ENCODE assay signal across 11 cellular contexts in genomic region chr5:50653946-50654345, GRCh38. TPM values are rescaled to one million over a fixed set of nuclear protein-coding genes. Genes with fewer than 3 reads are reported as not detected.
A peak's percentile ranks its signal among the peaks of the same experiment; 100 is the strongest.
DNase-seq lines count a peak whose midpoint lies in the region; ATAC-seq, FAIRE-seq and TF ChIP-seq lines count a peak whose summit lies in the region.
"Had no signal": no experiment of that assay in that cellular context is flagged by ENCODE, and none has a peak within 500 bp of the region (broad histone marks: within the 10 kb centered on the region; RNA-seq: fewer than 3 reads in every experiment).

No MANE protein-coding gene starts in this region.

- H3K4me3 ChIP-seq in right lobe of liver (no peak overlapping the region), HepG2 (replicated peaks in 1 of 3; ENCODE audit: insufficient read depth in 1 of 3, low read depth in 2 of 3, low read length in 3 of 3) (no peak overlapping the region)
- no peak overlapping the region for H3K4me3 ChIP-seq in CD8-positive, alpha-beta T cell (ENCODE audit: low read depth, low read length)

- H3K36me3 ChIP-seq in right lobe of liver (no peaks in the 10 kb centered on the region), HepG2 (replicated peaks in 1 of 2; ENCODE audit: control insufficient read depth in 1 of 2, insufficient read depth in 2 of 2, low read length in 2 of 2) (no peaks in the 10 kb centered on the region)
- no peaks in the 10 kb centered on the region for H3K36me3 ChIP-seq in CD8-positive, alpha-beta T cell (ENCODE audit: insufficient read depth, low read length)

- BruUV-seq in HepG2 (replicated peaks; lab: Mats Ljungman, UMichigan), result no TSS peak

- FAIRE-seq in HepG2 (lab: Jason Lieb, UNC), result no peak

- TF ChIP-seq CTCF in right lobe of liver (IDR thresholded peaks at IDR 0.05), result no peak
- TF ChIP-seq CTCF in HepG2 (CRISPR knock-in tag; IDR thresholded peaks at IDR 0.05), result no peak
- no peak for TF ChIP-seq CTCF in CD8-positive, alpha-beta T cell (IDR thresholded peaks at IDR 0.05)

- ATAC-seq in right lobe of liver, result peak in 3 of 4 donors; percentile 26 to 37 (median 33)
- ATAC-seq in HepG2, result no peak
- ATAC-seq in HG02970 (IDR thresholded peaks at IDR 0.05; ENCODE audit: low FRiP score, unreplicated experiment), result peak; percentile 64
- no peak for ATAC-seq in CD8-positive, alpha-beta T cell
- no peak for ATAC-seq in stimulated activated naive CD8-positive, alpha-beta T cell treated with anti-CD3 and anti-CD28 coated beads, Interleukin-15, amount 100 ng/mL, for 72 hours

- DNase-seq in right lobe of liver (no peak), HepG2 (ENCODE audit: low spot score) (no peak), NAMALWA (ENCODE audit: low spot score) (peak; percentile 76), NCI-H526 treated with DMSO at 0.1 percent for 48 hours (lab: John Stamatoyannopoulos, UW) (no peak)
- no peak for DNase-seq in stimulated activated CD4-positive, alpha-beta T cell treated with anti-CD3 and anti-CD28 coated beads, Interleukin-2, amount 100 ng/mL, for 48 hours
- no peak for DNase-seq in CD8-positive, alpha-beta T cell
- no peak for DNase-seq in stimulated activated naive CD8-positive, alpha-beta T cell treated with anti-CD3 and anti-CD28 coated beads, Interleukin-15, amount 100 ng/mL, for 72 hours
- DNase-seq: foreskin fibroblast, NCI-H1930 had no signal

- no peak overlapping the region for H3K4me2 ChIP-seq in HepG2 (ENCODE audit: low read depth, low read length)

- no peak overlapping the region for H3K9ac ChIP-seq in HepG2 (ENCODE audit: insufficient read depth, low read depth, low read length)

- no peaks in the 10 kb centered on the region for H3K9me3 Mint-ChIP-seq in CD8-positive, alpha-beta T cell
- no peaks in the 10 kb centered on the region for H3K9me3 Mint-ChIP-seq in stimulated activated naive CD8-positive, alpha-beta T cell treated with anti-CD3 and anti-CD28 coated beads, Interleukin-15, amount 100 ng/mL, for 72 hours
- H3K9me3 Mint-ChIP-seq: naive thymus-derived CD8-positive, alpha-beta T cell had no signal

- TF ChIP-seq RAD21 in HepG2 (CRISPR knock-in tag; IDR thresholded peaks at IDR 0.05), result no peak

- no peaks in the 10 kb centered on the region for H3K27me3 ChIP-seq in right lobe of liver
- H3K27me3 ChIP-seq in HepG2 (ENCODE audit: control insufficient read depth in 1 of 2, insufficient read depth in 2 of 2, low read length in 2 of 2), result no peaks in the 10 kb centered on the region
- no peaks in the 10 kb centered on the region for H3K27me3 ChIP-seq in CD8-positive, alpha-beta T cell (ENCODE audit: insufficient read depth, low read length)

- POLR2A ChIA-PET in HepG2 (lab: Yijun Ruan, JAX), result no interaction called here
- POLR2A ChIA-PET in CD8-positive, alpha-beta T cell (lab: Charles Lee), result no interaction called here

- TF ChIP-seq EP300 in HepG2 (IDR thresholded peaks at IDR 0.05; ENCODE audit: low read depth in 2 of 2, low read length in 2 of 2) (no peak), HepG2 (CRISPR knock-in tag; IDR thresholded peaks at IDR 0.05; ENCODE audit: borderline replicate concordance) (no peak)

- H3K9me3 ChIP-seq in right lobe of liver (no peaks in the 10 kb centered on the region), HepG2 (ENCODE audit: low read length) (no peaks in the 10 kb centered on the region)
- H3K9me3 ChIP-seq in CD8-positive, alpha-beta T cell (ENCODE audit: low read length), result no peaks in the 10 kb centered on the region

- in situ Hi-C loops in HepG2 (cut with HindIII; ENCODE audit: extremely low pct_ligation_motif_present, low pct_unique_long_range_greater_than_20kb), result no loop called here

- no peaks in the 10 kb centered on the region for H4K20me1 ChIP-seq in HepG2 (ENCODE audit: insufficient read depth, low read length)

- H3K4me1 Mint-ChIP-seq in CD8-positive, alpha-beta T cell (ENCODE audit: low read depth), result peaks cover 41% of the 10 kb centered on the region
- peaks cover 33% of the 10 kb centered on the region for H3K4me1 Mint-ChIP-seq in stimulated activated naive CD8-positive, alpha-beta T cell treated with anti-CD3 and anti-CD28 coated beads, Interleukin-15, amount 100 ng/mL, for 72 hours

- no peaks in the 10 kb centered on the region for H3K4me1 ChIP-seq in right lobe of liver
- H3K4me1 ChIP-seq in HepG2 (ENCODE audit: insufficient read depth, low read length), result no peaks in the 10 kb centered on the region
- peaks cover 9% of the 10 kb centered on the region for H3K4me1 ChIP-seq in CD8-positive, alpha-beta T cell (ENCODE audit: insufficient read depth, low read length)

- no peak for TF ChIP-seq POLR2A in right lobe of liver (IDR thresholded peaks at IDR 0.05)
- no peak for TF ChIP-seq POLR2A in HepG2 (IDR thresholded peaks at IDR 0.05; ENCODE audit: insufficient read depth in 1 of 2, low read depth in 2 of 2, low read length in 2 of 2)

- no peaks in the 10 kb centered on the region for H3K36me3 Mint-ChIP-seq in CD8-positive, alpha-beta T cell
- H3K36me3 Mint-ChIP-seq: naive thymus-derived CD8-positive, alpha-beta T cell had no signal

- no peaks in the 10 kb centered on the region for H3K27me3 Mint-ChIP-seq in CD8-positive, alpha-beta T cell (ENCODE audit: low read depth)
- H3K27me3 Mint-ChIP-seq in stimulated activated naive CD8-positive, alpha-beta T cell treated with anti-CD3 and anti-CD28 coated beads, Interleukin-15, amount 100 ng/mL, for 72 hours, result no peaks in the 10 kb centered on the region
- H3K27me3 Mint-ChIP-seq: naive thymus-derived CD8-positive, alpha-beta T cell had no signal

- WGBS in right lobe of liver (ENCODE audit: insufficient coverage, low coverage, low lambda C conversion rate, missing lambda C conversion rate), result 65% methylated on average over 2 of the region's 3 CpGs
- WGBS in HepG2 (ENCODE audit: low lambda C conversion rate), result 7% methylated on average over 3 of the region's 3 CpGs

- CTCF ChIA-PET in HepG2 (lab: Yijun Ruan, JAX; ENCODE audit: low intra/inter-chr PET ratio, low total read pairs), result no interaction called here
- CTCF ChIA-PET in CD8-positive, alpha-beta T cell (lab: Charles Lee), result no interaction called here

- intact Hi-C loops in right lobe of liver (cut with DNase I), result no loop called here
- intact Hi-C loops in HepG2 (cut with micrococcal nuclease; ENCODE audit: unreplicated experiment), result no loop called here
- intact Hi-C loops in CD8-positive, alpha-beta T cell (cut with DNase I, micrococcal nuclease), result loop anchor here in 1 of 2 experiments (1.0 kb wide), 1 partner anchor 12 kb away; the partner anchor contains the start of gene PARP8

- no peak overlapping the region for H3K27ac Mint-ChIP-seq in CD8-positive, alpha-beta T cell
- no peak overlapping the region for H3K27ac Mint-ChIP-seq in stimulated activated naive CD8-positive, alpha-beta T cell treated with anti-CD3 and anti-CD28 coated beads, Interleukin-15, amount 100 ng/mL, for 72 hours

- H3K27ac ChIP-seq in right lobe of liver, result no peak overlapping the region
- H3K27ac ChIP-seq in HepG2 (ENCODE audit: extremely low read length, insufficient read depth, low read length), result no peak overlapping the region
- H3K27ac ChIP-seq in CD8-positive, alpha-beta T cell (ENCODE audit: low read depth, low read length), result no peak overlapping the region

- H2AFZ ChIP-seq in HepG2 (ENCODE audit: low read length), result no peak overlapping the region

- H3K79me2 ChIP-seq in HepG2 (ENCODE audit: insufficient read depth, low read length), result no peaks in the 10 kb centered on the region

- no peak overlapping the region for H3K4me3 Mint-ChIP-seq in CD8-positive, alpha-beta T cell
- H3K4me3 Mint-ChIP-seq in stimulated activated naive CD8-positive, alpha-beta T cell treated with anti-CD3 and anti-CD28 coated beads, Interleukin-15, amount 100 ng/mL, for 72 hours, result no peak overlapping the region

TF ChIP-seq in HepG2, 621 proteins besides CTCF, POLR2A, EP300 and RAD21 (continues in another document):
- TF ChIP-seq RNF219 (CRISPR knock-in tag; IDR thresholded peaks at IDR 0.05), result no peak

RNA-seq across cellular contexts. Expression of gene PARP8, which starts 12.5 kb away (rescaled TPM):
- total RNA-seq in right lobe of liver (10 to 100 TPM in 3 of 6 experiments, 1 to 10 TPM in 3; 4.9 to 14.1 (median 10.1) TPM), HepG2 (2016; rRNA removed; fragmentation: Illumina TruSeq; extraction: Trizol) (0.08 and 0.29 TPM in 2 replicates)
- 0.09 TPM in 1 of 2 replicates, not detected in the other for total RNA-seq in HepG2 (2016; cell fraction: cytosol; rRNA removed; fragmentation: Illumina TruSeq; extraction: Trizol; ENCODE audit: low read depth)
- not detected in 2 replicates for total RNA-seq in HepG2 (2016; cell fraction: insoluble cytoplasmic fraction; rRNA removed; fragmentation: Illumina TruSeq; extraction: Trizol)
- not detected in 2 replicates for total RNA-seq in HepG2 (2016; cell fraction: membrane; rRNA removed; fragmentation: Illumina TruSeq; extraction: Trizol)
- total RNA-seq in HepG2 (2016; cell fraction: nucleus; rRNA removed; fragmentation: Illumina TruSeq; extraction: Trizol), result 0.56 and 1.4 TPM in 2 replicates
- polyA plus RNA-seq in HepG2 (2011; rRNA removed), result 0.04 and 0.11 TPM in 2 replicates
- 0.01 TPM in 1 of 2 replicates, not detected in the other for polyA plus RNA-seq in HepG2 (2011; cell fraction: cytosol; rRNA removed)
- 0.19 and 0.21 TPM in 2 replicates for polyA plus RNA-seq in HepG2 (2011; cell fraction: nucleus; rRNA removed)
- polyA plus RNA-seq in HepG2 (2012), result not detected in 2 replicates
- polyA plus RNA-seq in HepG2 (2016; cell fraction: cytosol; fragmentation: Illumina TruSeq; extraction: Trizol; ENCODE audit: low read depth), result not detected in 2 replicates
- not detected in 2 replicates for polyA plus RNA-seq in HepG2 (2016; cell fraction: insoluble cytoplasmic fraction; fragmentation: Illumina TruSeq; extraction: Trizol; ENCODE audit: low read depth)
- not detected in 2 replicates for polyA plus RNA-seq in HepG2 (2016; cell fraction: membrane; fragmentation: Illumina TruSeq; extraction: Trizol; ENCODE audit: low read depth)
- not detected in 2 replicates for polyA plus RNA-seq in HepG2 (2016; cell fraction: nucleus; fragmentation: Illumina TruSeq; extraction: Trizol; ENCODE audit: insufficient read depth, low read depth)
- polyA minus RNA-seq in HepG2 (2011; rRNA and poly(A)+ RNA removed; ENCODE audit: low replicate concordance), result 4.1 TPM in 1 of 2 replicates, not detected in the other
- not detected in 2 replicates for polyA minus RNA-seq in HepG2 (2011; cell fraction: cytosol; rRNA and poly(A)+ RNA removed)
- 0.52 and 0.62 TPM in 2 replicates for polyA minus RNA-seq in HepG2 (2011; cell fraction: nucleus; rRNA and poly(A)+ RNA removed)
- total RNA-seq in CD8-positive, alpha-beta T cell, result 100 to 1,000 TPM; 192 to 200 TPM

Comparison
In these comparisons a context has a peak if more than half of its experiments do, and no peak if none do; other contexts are left out.
1. ATAC-seq: peak in right lobe of liver (3 of 4) and HG02970 (single experiment); none in HepG2 (single experiment), CD8-positive, alpha-beta T cell (single experiment) and stimulated activated naive CD8-positive, alpha-beta T cell treated with anti-CD3 and anti-CD28 coated beads, Interleukin-15, amount 100 ng/mL, for 72 hours (single experiment).
2. RNA of gene PARP8, which starts 12.5 kb away (total RNA-seq): 192 to 200 TPM in CD8-positive, alpha-beta T cell; 4.9 to 14.1 TPM in right lobe of liver and 0.08 to 1.4 TPM in HepG2; every median in the first group is over 10 times any median in the second.